Comparison of ENCODE assay signal across 8 cellular contexts in genomic region chr18:5868218-5868904, GRCh38. TPM values are rescaled to one million over a fixed set of nuclear protein-coding genes. Genes with fewer than 3 reads are reported as not detected.
DNase-seq lines count a peak whose midpoint lies in the region; ATAC-seq and TF ChIP-seq lines count a peak whose summit lies in the region.

No MANE protein-coding gene starts in this region.

- H3K27me3 ChIP-seq in parathyroid adenoma (ENCODE audit: control insufficient read depth, insufficient read depth, low read length) = no peaks in the 10 kb centered on the region

- peaks cover 2% of the 10 kb centered on the region for H3K36me3 Mint-ChIP-seq in WTC11

- H3K79me2 ChIP-seq in parathyroid adenoma = no peaks in the 10 kb centered on the region

- H3K9me3 ChIP-seq in parathyroid adenoma (ENCODE audit: control insufficient read depth, low read length) = no peaks in the 10 kb centered on the region

- CTCF ChIA-PET in WTC11 (lab: Charles Lee) = interaction anchor here (0.5 to 1.9 kb wide), 19 partner anchors 21 to 653 kb away, joined by 3 to 8 read pairs (median 3); no protein-coding TSS in a partner anchor

- no peak overlapping the region for H3K4me3 ChIP-seq in parathyroid adenoma (ENCODE audit: low read depth, low read length)

- POLR2A ChIA-PET in WTC11 (lab: Charles Lee) = no interaction called here

- H3K36me3 ChIP-seq in parathyroid adenoma (ENCODE audit: control insufficient read depth, insufficient read depth, low read length) = no peaks in the 10 kb centered on the region

- TF ChIP-seq CTCF in WTC11 (IDR thresholded peaks at IDR 0.05) (peak; percentile 74), parathyroid adenoma (IDR thresholded peaks at IDR 0.05) (peak; percentile 86)

- H3K4me1 ChIP-seq in parathyroid adenoma = no peaks in the 10 kb centered on the region

- no peak overlapping the region for H3K4me2 ChIP-seq in parathyroid adenoma (ENCODE audit: low read length)

- DNase-seq in CMK (ENCODE audit: low read depth) (peak; percentile 21), NCI-H2171 (lab: John Stamatoyannopoulos, UW) (peak; percentile 45), WTC11 (ENCODE audit: low spot score) (peak; percentile 79), germinal center (ENCODE audit: low spot score) (peak; percentile 52)
- DNase-seq in central memory CD4-positive, alpha-beta T cell = no peak

- H3K4me3 Mint-ChIP-seq in WTC11 = no peak overlapping the region

- no peaks in the 10 kb centered on the region for H3K4me1 Mint-ChIP-seq in WTC11

- H3K27me3 Mint-ChIP-seq in WTC11 (ENCODE audit: low read depth) = no peaks in the 10 kb centered on the region; the same call in none of the 2 replicates

- no peak overlapping the region for H3K27ac Mint-ChIP-seq in WTC11

- no peak overlapping the region for H3K9ac ChIP-seq in parathyroid adenoma

- H2AFZ ChIP-seq in parathyroid adenoma = no peak overlapping the region

- H3K27ac ChIP-seq in parathyroid adenoma = no peak overlapping the region

- ATAC-seq in GM18517 (IDR thresholded peaks at IDR 0.05; ENCODE audit: unreplicated experiment) (peak; percentile 86), HG03095 (IDR thresholded peaks at IDR 0.05; ENCODE audit: unreplicated experiment) (peak; percentile 69), WTC11 (peak; percentile 94)

- H3K9me3 Mint-ChIP-seq in WTC11 = peaks cover 10% of the 10 kb centered on the region

TF ChIP-seq in WTC11, 78 proteins besides CTCF, POLR2A, EP300 and RAD21 (continues in another document):
- no peak for TF ChIP-seq MYBL2 (CRISPR knock-in tag; IDR thresholded peaks at IDR 0.05)
- TF ChIP-seq AFF4 (CRISPR knock-in tag; IDR thresholded peaks at IDR 0.05; ENCODE audit: borderline replicate concordance) = no peak
- no peak for TF ChIP-seq PRRX2 (CRISPR knock-in tag; IDR thresholded peaks at IDR 0.05)
- TF ChIP-seq RORB (CRISPR knock-in tag; IDR thresholded peaks at IDR 0.05) = 0 out of 2 replicates have a peak, but pooled peaks have one; percentile 6
- TF ChIP-seq CREB1 (CRISPR knock-in tag; IDR thresholded peaks at IDR 0.05) = 0 out of 2 replicates have a peak, but pooled peaks have one; percentile 31
- TF ChIP-seq, protein P1, sequence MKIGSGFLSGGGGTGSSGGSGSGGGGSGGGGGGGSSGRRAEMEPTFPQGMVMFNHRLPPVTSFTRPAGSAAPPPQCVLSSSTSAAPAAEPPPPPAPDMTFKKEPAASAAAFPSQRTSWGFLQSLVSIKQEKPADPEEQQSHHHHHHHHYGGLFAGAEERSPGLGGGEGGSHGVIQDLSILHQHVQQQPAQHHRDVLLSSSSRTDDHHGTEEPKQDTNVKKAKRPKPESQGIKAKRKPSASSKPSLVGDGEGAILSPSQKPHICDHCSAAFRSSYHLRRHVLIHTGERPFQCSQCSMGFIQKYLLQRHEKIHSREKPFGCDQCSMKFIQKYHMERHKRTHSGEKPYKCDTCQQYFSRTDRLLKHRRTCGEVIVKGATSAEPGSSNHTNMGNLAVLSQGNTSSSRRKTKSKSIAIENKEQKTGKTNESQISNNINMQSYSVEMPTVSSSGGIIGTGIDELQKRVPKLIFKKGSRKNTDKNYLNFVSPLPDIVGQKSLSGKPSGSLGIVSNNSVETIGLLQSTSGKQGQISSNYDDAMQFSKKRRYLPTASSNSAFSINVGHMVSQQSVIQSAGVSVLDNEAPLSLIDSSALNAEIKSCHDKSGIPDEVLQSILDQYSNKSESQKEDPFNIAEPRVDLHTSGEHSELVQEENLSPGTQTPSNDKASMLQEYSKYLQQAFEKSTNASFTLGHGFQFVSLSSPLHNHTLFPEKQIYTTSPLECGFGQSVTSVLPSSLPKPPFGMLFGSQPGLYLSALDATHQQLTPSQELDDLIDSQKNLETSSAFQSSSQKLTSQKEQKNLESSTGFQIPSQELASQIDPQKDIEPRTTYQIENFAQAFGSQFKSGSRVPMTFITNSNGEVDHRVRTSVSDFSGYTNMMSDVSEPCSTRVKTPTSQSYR (CRISPR knock-in tag; IDR thresholded peaks at IDR 0.05) = no peak
- TF ChIP-seq, protein P2, sequence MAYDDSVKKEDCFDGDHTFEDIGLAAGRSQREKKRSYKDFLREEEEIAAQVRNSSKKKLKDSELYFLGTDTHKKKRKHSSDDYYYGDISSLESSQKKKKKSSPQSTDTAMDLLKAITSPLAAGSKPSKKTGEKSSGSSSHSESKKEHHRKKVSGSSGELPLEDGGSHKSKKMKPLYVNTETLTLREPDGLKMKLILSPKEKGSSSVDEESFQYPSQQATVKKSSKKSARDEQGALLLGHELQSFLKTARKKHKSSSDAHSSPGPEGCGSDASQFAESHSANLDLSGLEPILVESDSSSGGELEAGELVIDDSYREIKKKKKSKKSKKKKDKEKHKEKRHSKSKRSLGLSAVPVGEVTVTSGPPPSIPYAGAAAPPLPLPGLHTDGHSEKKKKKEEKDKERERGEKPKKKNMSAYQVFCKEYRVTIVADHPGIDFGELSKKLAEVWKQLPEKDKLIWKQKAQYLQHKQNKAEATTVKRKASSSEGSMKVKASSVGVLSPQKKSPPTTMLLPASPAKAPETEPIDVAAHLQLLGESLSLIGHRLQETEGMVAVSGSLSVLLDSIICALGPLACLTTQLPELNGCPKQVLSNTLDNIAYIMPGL (CRISPR knock-in tag; IDR thresholded peaks at IDR 0.05) = no peak
- no peak for TF ChIP-seq GABPB1 (CRISPR knock-in tag; IDR thresholded peaks at IDR 0.05)
- TF ChIP-seq CREM (CRISPR knock-in tag; IDR thresholded peaks at IDR 0.05) = no peak
- TF ChIP-seq AR (CRISPR knock-in tag; IDR thresholded peaks at IDR 0.05) = no peak
- no peak for TF ChIP-seq SP1 (CRISPR knock-in tag; conservative IDR thresholded peaks at IDR 0.05)
- no peak for TF ChIP-seq NFATC4 (CRISPR knock-in tag; IDR thresholded peaks at IDR 0.05)
- no peak for TF ChIP-seq ATF6 (CRISPR knock-in tag; IDR thresholded peaks at IDR 0.05)
- TF ChIP-seq IRF2 (CRISPR knock-in tag; IDR thresholded peaks at IDR 0.05; ENCODE audit: borderline replicate concordance, low read depth) = no peak
- no peak for TF ChIP-seq ZBTB21 (CRISPR knock-in tag; IDR thresholded peaks at IDR 0.05; ENCODE audit: borderline replicate concordance)
- no peak for TF ChIP-seq SMAD4 (CRISPR knock-in tag; IDR thresholded peaks at IDR 0.05)

RNA-seq across cellular contexts. Expression of gene TMEM200C, which starts 27.0 kb away (rescaled TPM):
- total RNA-seq in WTC11 (2021) = 6.1 to 7.4 TPM (median 6.6 TPM) in 3 replicates
